In the genomic region with DNA sequence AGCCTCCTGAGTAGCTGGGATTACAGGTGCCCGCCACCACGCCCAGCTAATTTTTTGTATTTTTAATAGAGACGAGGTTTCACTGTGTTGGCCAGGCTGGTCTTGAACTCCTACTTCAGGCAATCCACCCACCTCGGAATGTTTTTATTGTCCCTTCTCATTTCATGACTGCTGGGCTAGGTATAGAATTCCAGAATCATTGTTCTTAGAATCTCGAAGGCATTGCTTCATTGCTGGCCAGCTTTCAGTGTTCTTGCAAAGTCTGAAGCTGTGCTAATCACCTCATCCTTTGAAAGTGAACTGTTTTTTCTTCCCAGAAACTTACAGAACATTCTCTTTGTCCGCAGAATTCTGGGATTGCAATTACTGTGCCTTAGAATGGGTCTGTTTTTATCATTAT, we compare ENCODE assay signal across 23 cellular contexts. TPM values are rescaled to one million over a fixed set of nuclear protein-coding genes. Genes with fewer than 3 reads are reported as not detected.
DNase-seq lines count a peak whose midpoint lies in the region; ATAC-seq, FAIRE-seq and TF ChIP-seq lines count a peak whose summit lies in the region.
"Had no signal": no experiment of that assay in that cellular context is flagged by ENCODE, and none has a peak within 500 bp of the region (broad histone marks: within the 10 kb centered on the region; RNA-seq: fewer than 3 reads in every experiment).

No MANE protein-coding gene starts in this region.

- ATAC-seq in activated CD4-positive, alpha-beta T cell treated with anti-CD3 and anti-CD28 coated beads for 36 hours: no peak
- ATAC-seq in stimulated activated naive CD8-positive, alpha-beta T cell treated with anti-CD3 and anti-CD28 coated beads, Interleukin-15, Interleukin-2, amounts not matched to agents 100 U/mL and 50 U/mL, for 24 hours: no peak
- ATAC-seq in stimulated activated memory B cell treated with anti-CD40 and anti-IgM and Interleukin-4, amounts not matched to agents 10 μg/mL and 1 μg/mL and 100 μg/mL, for 72 hours: no peak
- ATAC-seq: upper lobe of right lung had no signal

- H3K4me3 ChIP-seq in endothelial cell of umbilical vein (replicated peaks in 1 of 3; ENCODE audit: insufficient read depth in 1 of 3, low read depth in 1 of 3, low read length in 3 of 3) (no peak overlapping the region), thyroid gland (replicated peaks in 1 of 3) (no peak overlapping the region)
- H3K4me3 ChIP-seq: esophagus squamous epithelium, ovary, upper lobe of right lung had no signal

- no peak overlapping the region for H2AFZ ChIP-seq in endothelial cell of umbilical vein (ENCODE audit: low read depth, low read length)

- H3K4me3 Mint-ChIP-seq in activated CD4-positive, alpha-beta T cell treated with anti-CD3 and anti-CD28 coated beads for 36 hours: peak overlapping the region; percentile 52
- H3K4me3 Mint-ChIP-seq in stimulated activated naive CD8-positive, alpha-beta T cell treated with anti-CD3 and anti-CD28 coated beads, Interleukin-15, Interleukin-2, amounts not matched to agents 100 ng/mL and 50 ng/mL, for 24 hours: no peak overlapping the region
- no peak overlapping the region for H3K4me3 Mint-ChIP-seq in stimulated activated memory B cell treated with anti-CD40 and anti-IgM and Interleukin-4, amounts not matched to agents 10 μg/mL and 1 μg/mL and 100 μg/mL, for 72 hours
- H3K4me3 Mint-ChIP-seq: B cell had no signal

- H3K27me3 Mint-ChIP-seq in activated CD4-positive, alpha-beta T cell treated with anti-CD3 and anti-CD28 coated beads for 36 hours: no peaks in the 10 kb centered on the region
- H3K27me3 Mint-ChIP-seq in stimulated activated naive CD8-positive, alpha-beta T cell treated with anti-CD3 and anti-CD28 coated beads, Interleukin-15, Interleukin-2, amounts not matched to agents 100 ng/mL and 50 ng/mL, for 24 hours: no peaks in the 10 kb centered on the region
- no peaks in the 10 kb centered on the region for H3K27me3 Mint-ChIP-seq in stimulated activated memory B cell treated with anti-CD40 and anti-IgM and Interleukin-4, amounts not matched to agents 10 μg/mL and 1 μg/mL and 100 μg/mL, for 72 hours
- H3K27me3 Mint-ChIP-seq: B cell had no signal

- peaks cover 60% of the 10 kb centered on the region for H3K36me3 Mint-ChIP-seq in activated CD4-positive, alpha-beta T cell treated with anti-CD3 and anti-CD28 coated beads for 36 hours (ENCODE audit: low read depth)
- H3K36me3 Mint-ChIP-seq in stimulated activated naive CD8-positive, alpha-beta T cell treated with anti-CD3 and anti-CD28 coated beads, Interleukin-15, Interleukin-2, amounts not matched to agents 100 ng/mL and 50 ng/mL, for 24 hours (ENCODE audit: low read depth): peaks cover 42% of the 10 kb centered on the region
- peaks cover 57% of the 10 kb centered on the region for H3K36me3 Mint-ChIP-seq in stimulated activated memory B cell treated with anti-CD40 and anti-IgM and Interleukin-4, amounts not matched to agents 10 μg/mL and 1 μg/mL and 100 μg/mL, for 72 hours

- H4K20me1 ChIP-seq in endothelial cell of umbilical vein (replicated peaks; ENCODE audit: control insufficient read depth, extremely low read depth, insufficient read depth, low read length): no peaks in the 10 kb centered on the region

- H3K27me3 ChIP-seq in endothelial cell of umbilical vein (ENCODE audit: control insufficient read depth in 2 of 2, insufficient read depth in 2 of 2, low read length in 2 of 2) (no peaks in the 10 kb centered on the region), thyroid gland (no peaks in the 10 kb centered on the region)
- H3K27me3 ChIP-seq: esophagus squamous epithelium, ovary, upper lobe of right lung had no signal

- TF ChIP-seq POLR2A in endothelial cell of umbilical vein (IDR thresholded peaks at IDR 0.05; ENCODE audit: low read depth, low read length) (no peak), thyroid gland (IDR thresholded peaks at IDR 0.05) (no peak)

- POLR2A ChIA-PET in activated CD4-positive, alpha-beta T cell treated with anti-CD3 and anti-CD28 coated beads for 36 hours (lab: Charles Lee): no interaction called here
- POLR2A ChIA-PET in endothelial cell of umbilical vein (lab: Charles Lee): no interaction called here

- H3K36me3 ChIP-seq in endothelial cell of umbilical vein (ENCODE audit: control insufficient read depth in 2 of 2, extremely low read depth in 1 of 2, insufficient read depth in 2 of 2, low read length in 2 of 2) (peaks cover 5 to 7% of the 10 kb centered on the region in 2 experiments), thyroid gland (no peaks in the 10 kb centered on the region)
- H3K36me3 ChIP-seq: ovary had no signal

- H3K79me2 ChIP-seq in endothelial cell of umbilical vein (ENCODE audit: control insufficient read depth, insufficient read depth, low read length): peaks cover 64% of the 10 kb centered on the region

- H3K27ac Mint-ChIP-seq in activated CD4-positive, alpha-beta T cell treated with anti-CD3 and anti-CD28 coated beads for 36 hours: peak overlapping the region; percentile 72
- H3K27ac Mint-ChIP-seq in stimulated activated naive CD8-positive, alpha-beta T cell treated with anti-CD3 and anti-CD28 coated beads, Interleukin-15, Interleukin-2, amounts not matched to agents 100 ng/mL and 50 ng/mL, for 24 hours: peak overlapping the region; percentile 66
- H3K27ac Mint-ChIP-seq in stimulated activated memory B cell treated with anti-CD40 and anti-IgM and Interleukin-4, amounts not matched to agents 10 μg/mL and 1 μg/mL and 100 μg/mL, for 72 hours: peak overlapping the region; percentile 61

- no peak overlapping the region for H3K9ac ChIP-seq in endothelial cell of umbilical vein (replicated peaks; ENCODE audit: extremely low read depth, insufficient read depth, low read length)
- H3K9ac ChIP-seq: KMS-11 had no signal

- DNase-seq in activated CD4-positive, alpha-beta T cell treated with anti-CD3 and anti-CD28 coated beads for 36 hours: no peak
- DNase-seq in activated CD4-positive, alpha-beta T cell treated with anti-CD3 and anti-CD28 coated beads, Interleukin-2, amount 50 U/mL, for 4 hours: no peak
- DNase-seq in stimulated activated naive CD8-positive, alpha-beta T cell treated with anti-CD3 and anti-CD28 coated beads, Interleukin-15, Interleukin-2, amounts not matched to agents 100 U/mL and 50 U/mL, for 24 hours: no peak
- DNase-seq in endothelial cell of umbilical vein (ENCODE audit: low read depth, low spot score) (no peak), NCI-H1105 treated with DMSO at 0.1 percent for 48 hours (lab: John Stamatoyannopoulos, UW) (no peak), thyroid gland (no peak)
- DNase-seq: activated CD4-positive, CD25-positive, alpha-beta regulatory T cell; activated gamma-delta T cell treated with Interleukin-2 at 50 U/mL for 16 hours; COR-L47; DMS79; esophagus squamous epithelium; NCI-H1694 treated with DMSO at 0.1 percent for 48 hours; NCI-H2171 treated with DMSO at 0.1 percent for 48 hours; NCI-H524 treated with DMSO at 0.1 percent for 48 hours; ovary; right cardiac atrium; stimulated activated CD4-positive, alpha-beta T cell treated with anti-CD3 and anti-CD28 coated beads, Interleukin-12 subunit alpha, Interleukin-12 subunit beta, amount 100 ng/mL, for 4 hours; upper lobe of right lung had no signal

- no TSS peak for BruUV-seq in endothelial cell of umbilical vein (replicated peaks; lab: Mats Ljungman, UMichigan)

- H3K4me2 ChIP-seq in endothelial cell of umbilical vein (ENCODE audit: insufficient read depth, low read length): no peak overlapping the region
- H3K4me2 ChIP-seq: KMS-11 had no signal

- no peak for TF ChIP-seq CTCF in endothelial cell of umbilical vein (IDR thresholded peaks at IDR 0.05; ENCODE audit: extremely low read depth in 1 of 2, insufficient read depth in 1 of 2, low read depth in 1 of 2, low read length in 2 of 2)
- no peak for TF ChIP-seq CTCF in thyroid gland (IDR thresholded peaks at IDR 0.05)

- H3K27ac ChIP-seq in endothelial cell of umbilical vein (ENCODE audit: insufficient read depth, low read depth, low read length) (peak overlapping the region; percentile 56), thyroid gland (no peak overlapping the region)
- H3K27ac ChIP-seq: KMS-11, ovary, upper lobe of right lung had no signal

- H3K9me3 Mint-ChIP-seq in activated CD4-positive, alpha-beta T cell treated with anti-CD3 and anti-CD28 coated beads for 36 hours (ENCODE audit: low read depth): no peaks in the 10 kb centered on the region
- H3K9me3 Mint-ChIP-seq in stimulated activated naive CD8-positive, alpha-beta T cell treated with anti-CD3 and anti-CD28 coated beads, Interleukin-15, Interleukin-2, amounts not matched to agents 100 ng/mL and 50 ng/mL, for 24 hours: no peaks in the 10 kb centered on the region
- H3K9me3 Mint-ChIP-seq in stimulated activated memory B cell treated with anti-CD40 and anti-IgM and Interleukin-4, amounts not matched to agents 10 μg/mL and 1 μg/mL and 100 μg/mL, for 72 hours: no peaks in the 10 kb centered on the region

- CTCF ChIA-PET in activated CD4-positive, alpha-beta T cell treated with anti-CD3 and anti-CD28 coated beads for 36 hours (lab: Charles Lee): interaction anchor here (0.8 to 1.4 kb wide), 3 partner anchors 13 to 36 kb away, joined by 3 read pairs; no protein-coding TSS in a partner anchor
- CTCF ChIA-PET in endothelial cell of umbilical vein (lab: Charles Lee): interaction anchor here (1.9 to 11.7 kb wide), 2 partner anchors 18 to 45 kb away, joined by 10 to 99 read pairs; no protein-coding TSS in a partner anchor

- peaks cover 47% of the 10 kb centered on the region for H3K4me1 ChIP-seq in endothelial cell of umbilical vein (ENCODE audit: control insufficient read depth, extremely low read depth, insufficient read depth, low read length)
- H3K4me1 ChIP-seq in thyroid gland: peaks cover 4 to 36% of the 10 kb centered on the region in 2 donors

- dilution Hi-C loops in endothelial cell of umbilical vein (cut with MboI; ENCODE audit: extremely low pct_ligation_motif_present, low sequenced_read_pairs): no loop called here

- no peaks in the 10 kb centered on the region for H3K9me1 ChIP-seq in endothelial cell of umbilical vein (replicated peaks; ENCODE audit: control insufficient read depth, extremely low read depth, insufficient read depth, low read length)

- FAIRE-seq in endothelial cell of umbilical vein (lab: Jason Lieb, UNC): no peak
- FAIRE-seq: colon had no signal

- intact Hi-C loops in activated CD4-positive, alpha-beta T cell treated with anti-CD3 and anti-CD28 coated beads for 36 hours (cut with DNase I, micrococcal nuclease): no loop called here
- intact Hi-C loops in endothelial cell of umbilical vein (cut with micrococcal nuclease): no loop called here
- intact Hi-C loops in thyroid gland (cut with DNase I): no loop called here

- WGBS in thyroid gland, 2 donors: 94 to 99% methylated on average over 6 of the region's 6 CpGs

- H3K9me3 ChIP-seq in endothelial cell of umbilical vein (replicated peaks; ENCODE audit: control insufficient read depth, insufficient read depth, low read length) (no peaks in the 10 kb centered on the region), thyroid gland (no peaks in the 10 kb centered on the region)
- H3K9me3 ChIP-seq: esophagus squamous epithelium, ovary, upper lobe of right lung had no signal

- peaks cover 74% of the 10 kb centered on the region for H3K4me1 Mint-ChIP-seq in activated CD4-positive, alpha-beta T cell treated with anti-CD3 and anti-CD28 coated beads for 36 hours
- H3K4me1 Mint-ChIP-seq in stimulated activated naive CD8-positive, alpha-beta T cell treated with anti-CD3 and anti-CD28 coated beads, Interleukin-15, Interleukin-2, amounts not matched to agents 100 ng/mL and 50 ng/mL, for 24 hours (ENCODE audit: low read depth): peaks cover 62% of the 10 kb centered on the region
- H3K4me1 Mint-ChIP-seq in stimulated activated memory B cell treated with anti-CD40 and anti-IgM and Interleukin-4, amounts not matched to agents 10 μg/mL and 1 μg/mL and 100 μg/mL, for 72 hours: peaks cover 70% of the 10 kb centered on the region

RNA-seq across cellular contexts. Expression of a gene that starts 49.0 kb away (rescaled TPM):
- total RNA-seq in activated CD4-positive, alpha-beta T cell treated with anti-CD3 and anti-CD28 coated beads for 36 hours: 10 to 100 TPM; 79.0 to 92.8 TPM
- 57.7 and 64.3 TPM in 2 replicates for total RNA-seq in endothelial cell of umbilical vein
- 38.9 and 41.1 TPM in 2 replicates for polyA plus RNA-seq in endothelial cell of umbilical vein
- 46.3 and 46.5 TPM in 2 replicates for polyA plus RNA-seq in endothelial cell of umbilical vein (2011; cell fraction: cytosol; rRNA removed)
- polyA plus RNA-seq in endothelial cell of umbilical vein (2011; cell fraction: nucleus; rRNA removed): 67.9 and 82.7 TPM in 2 replicates
- 54.6 and 69.0 TPM in 2 replicates for polyA plus RNA-seq in endothelial cell of umbilical vein (2012)
- 38.9 and 47.4 TPM in 2 replicates for polyA minus RNA-seq in endothelial cell of umbilical vein
- 14.3 TPM for polyA minus RNA-seq in endothelial cell of umbilical vein (2011; cell fraction: cytosol; rRNA and poly(A)+ RNA removed)
- 40.9 and 46.0 TPM in 2 replicates for polyA minus RNA-seq in endothelial cell of umbilical vein (2011; cell fraction: nucleus; rRNA and poly(A)+ RNA removed)
- total RNA-seq in thyroid gland: 10 to 100 TPM; 20.5 to 28.8 (median 24.9) TPM
